In the genomic region with DNA sequence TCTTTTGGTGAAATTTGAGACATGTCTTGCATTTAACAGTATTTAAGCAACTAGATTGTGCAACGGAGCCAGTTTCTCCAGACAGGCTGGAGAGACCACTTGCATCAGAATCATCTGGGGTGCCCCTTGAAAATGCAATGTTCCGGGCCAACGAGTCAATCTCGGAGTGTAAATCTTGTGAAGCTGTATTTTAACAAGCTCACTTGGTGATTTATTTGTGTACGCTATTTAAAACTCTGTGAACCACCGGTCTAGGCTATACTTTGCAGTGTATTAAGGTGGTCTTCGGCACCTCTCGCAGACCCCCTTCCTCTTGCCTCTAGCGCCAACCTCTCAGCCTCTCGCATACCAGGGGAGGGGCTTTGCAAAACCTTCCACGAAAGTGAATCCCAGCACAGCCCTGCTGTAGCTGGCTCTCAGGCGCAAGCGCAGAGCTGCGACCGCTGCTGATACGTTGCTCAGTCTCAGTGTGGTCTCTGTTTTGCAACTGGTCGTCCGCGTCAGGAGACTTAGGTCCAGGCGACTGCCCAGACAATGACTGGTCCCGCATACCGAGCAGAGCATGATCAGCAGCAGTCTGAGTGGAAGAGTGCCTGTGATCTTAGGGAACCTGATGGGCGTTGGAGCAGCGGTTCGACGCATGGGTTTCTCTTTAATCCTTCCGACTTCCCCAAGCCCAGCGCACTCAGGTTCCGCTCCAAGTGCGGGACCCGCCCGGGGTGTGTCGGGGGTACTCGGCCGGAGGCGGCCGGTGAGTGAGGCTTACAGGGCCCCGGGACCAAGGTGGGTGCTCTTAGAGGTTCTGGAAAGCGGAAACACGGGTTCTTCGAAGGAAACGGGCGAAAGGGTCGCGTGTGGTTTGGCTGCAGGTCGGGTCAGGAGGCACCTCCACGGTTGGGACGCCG, we compare ENCODE assay signal across 8 cellular contexts. TPM values are rescaled to one million over a fixed set of nuclear protein-coding genes. Genes with fewer than 3 reads are reported as not detected.
DNase-seq lines count a peak whose midpoint lies in the region; ATAC-seq, FAIRE-seq and TF ChIP-seq lines count a peak whose summit lies in the region.

Gene ZNF391, plus strand, starts transcription at position 467 of the 905 bp plus-strand sequence. CDS start 11,612 bp downstream, outside the sequence.

- no peaks in the 10 kb centered on the region for H3K27me3 ChIP-seq in DOHH2 (ENCODE audit: control insufficient read depth, low read length)
- peaks cover 26% of the 10 kb centered on the region for H3K27me3 ChIP-seq in neutrophil

- no peaks in the 10 kb centered on the region for H3K9me3 ChIP-seq in DOHH2 (ENCODE audit: control insufficient read depth, insufficient read depth, low read length)
- no peaks in the 10 kb centered on the region for H3K9me3 ChIP-seq in neutrophil

- ATAC-seq in GM21619 (IDR thresholded peaks at IDR 0.05; ENCODE audit: unreplicated experiment): peak; percentile 88

- peaks cover 9% of the 10 kb centered on the region for H3K4me1 ChIP-seq in DOHH2 (ENCODE audit: control insufficient read depth, low read length)
- peaks cover 12 to 16% of the 10 kb centered on the region in 2 experiments for H3K4me1 ChIP-seq in neutrophil (ENCODE audit: control insufficient read depth in 1 of 2, insufficient read depth in 1 of 2, low read depth in 1 of 2, low read length in 1 of 2)

- peak; percentile 81 for TF ChIP-seq POLR2A in Raji (IDR thresholded peaks at IDR 0.05; ENCODE audit: insufficient read depth, low read depth, low read length)

- TF ChIP-seq CTCF in DOHH2 (IDR thresholded peaks at IDR 0.05; ENCODE audit: low read depth, low read length, poor library complexity, severe bottlenecking) (no peak), neutrophil (IDR thresholded peaks at IDR 0.05) (no peak)

- H3K4me2 ChIP-seq in DOHH2 (ENCODE audit: low read length): peak within 1 kb of the TSS; percentile 64

- H3K4me3 ChIP-seq in DOHH2 (ENCODE audit: low read length) (peak within 1 kb of the TSS; percentile 74), neutrophil (ENCODE audit: low read depth in 1 of 2, low read length in 1 of 2) (peak within 1 kb of the TSS; percentile 61 to 71)
- peak within 1 kb of the TSS; percentile 60 for H3K4me3 ChIP-seq in Jurkat, Clone E6-1 (ENCODE audit: low read length)

- H3K27ac ChIP-seq in DOHH2 (ENCODE audit: low read depth, low read length): peak within 1 kb of the TSS; percentile 33
- H3K27ac ChIP-seq in neutrophil: no peak within 1 kb of the TSS
- H3K27ac ChIP-seq in substantia nigra (ENCODE audit: low read depth, low read length, poor library complexity, severe bottlenecking): peak within 1 kb of the TSS; percentile 70

- H3K9me2 ChIP-seq in DOHH2 (replicated peaks; ENCODE audit: control insufficient read depth, low read length): no peaks in the 10 kb centered on the region

- H3F3A ChIP-seq in DOHH2 (ENCODE audit: control insufficient read depth, insufficient read depth): no peaks in the 10 kb centered on the region

- no peaks in the 10 kb centered on the region for H3K79me2 ChIP-seq in DOHH2 (ENCODE audit: control insufficient read depth, low read length)

- DNase-seq in Jurkat, Clone E6-1 (ENCODE audit: low read depth, low spot score): peak; percentile 64
- DNase-seq in activated naive CD4-positive, alpha-beta T cell (lab: John Stamatoyannopoulos, UW): peak; percentile 33 to 63 (median 42)
- DNase-seq in frontal cortex (ENCODE audit: low spot score in 2 of 2) (peak; percentile 63 to 75), substantia nigra (lab: John Stamatoyannopoulos, UW) (peak; percentile 29 to 84 (median 68))

- H3K36me3 ChIP-seq in DOHH2 (ENCODE audit: control insufficient read depth, low read length): no peaks in the 10 kb centered on the region
- H3K36me3 ChIP-seq in neutrophil: no peaks in the 10 kb centered on the region

- no peak for FAIRE-seq in frontal cortex (lab: Jason Lieb, UNC)

- H4K20me1 ChIP-seq in DOHH2 (ENCODE audit: control insufficient read depth, insufficient read depth, low read depth, low read length): no peaks in the 10 kb centered on the region

RNA-seq across cellular contexts. Expression of gene ZNF391, which starts in this region (rescaled TPM):
- not detected for polyA plus RNA-seq in Jurkat, Clone E6-1 (2012; ENCODE audit: insufficient read depth, insufficient read length)
- total RNA-seq in frontal cortex: 2.9 TPM
